32 cellular contexts compared by ENCODE assay signal in the genomic region with DNA sequence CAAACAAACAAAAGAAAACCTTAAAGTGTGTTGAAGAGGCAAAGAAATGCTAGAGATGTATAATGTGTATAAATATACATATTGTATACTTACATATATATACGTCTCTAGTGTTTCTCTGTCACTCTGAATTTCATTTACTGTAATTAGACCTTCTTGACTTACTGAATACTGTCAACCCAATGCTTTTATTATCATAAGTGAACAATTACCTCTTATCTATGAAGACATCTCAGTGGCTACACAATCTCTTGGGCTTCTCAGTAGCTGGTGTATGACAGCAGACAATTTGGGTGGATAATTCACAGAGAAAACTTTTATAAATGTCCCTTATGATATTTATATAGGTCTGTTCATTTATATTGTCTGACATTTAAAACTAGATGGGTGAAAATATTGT.
"Had no signal": no experiment of that assay in that cellular context is flagged by ENCODE, and none has a peak within 500 bp of the region (broad histone marks: within the 10 kb centered on the region; RNA-seq: fewer than 3 reads in every experiment).

No MANE protein-coding gene starts in this region.

- H3K36me3 ChIP-seq: adrenal gland, ascending aorta, brain microvascular endothelial cell, breast epithelium, cardiac muscle cell had no signal

- H3K4me3 ChIP-seq: adrenal gland, ascending aorta, body of pancreas, breast epithelium, cardiac muscle cell had no signal

- H3K27ac ChIP-seq: adrenal gland, ascending aorta, body of pancreas, brain microvascular endothelial cell, breast epithelium, cardiac muscle cell had no signal

- H3K4me1 ChIP-seq: adrenal gland, ascending aorta, body of pancreas, breast epithelium had no signal

- H3K27me3 ChIP-seq: adrenal gland, ascending aorta, body of pancreas, brain microvascular endothelial cell, breast epithelium, cardiac muscle cell had no signal

- ATAC-seq: activated naive CD4-positive, alpha-beta T cell treated with anti-CD3 and anti-CD28 coated beads, Interleukin-2, amount 50 U/mL, for 72 hours; activated naive CD8-positive, alpha-beta T cell treated with anti-CD3 and anti-CD28 coated beads, Interleukin-2, amount 50 U/mL, for 24 hours; activated T-cell treated with anti-CD3 and anti-CD28 coated beads, Interleukin-2, amount 50 U/mL, for 4 hours; activated T-cell treated with anti-CD3 and anti-CD28 coated beads, Interleukin-2, amount 50 U/mL, for 72 hours; activated T-helper 17 cell treated with anti-CD3 and anti-CD28 coated beads, Interleukin-2, amount 50 U/mL, for 72 hours; body of pancreas had no signal

- DNase-seq: activated effector memory CD4-positive, alpha-beta T cell treated with anti-CD3 and anti-CD28 coated beads, Interleukin-2, amount 50 U/mL, for 16 hours; activated effector memory CD4-positive, alpha-beta T cell treated with Interleukin-2 at 50 U/mL for 16 hours; activated gamma-delta T cell; activated gamma-delta T cell treated with Interleukin-2 at 50 U/mL for 16 hours; activated naive CD4-positive, alpha-beta T cell; activated naive CD4-positive, alpha-beta T cell treated with anti-CD3 and anti-CD28 coated beads for 36 hours; activated naive CD4-positive, alpha-beta T cell treated with anti-CD3 and anti-CD28 coated beads, Interleukin-2, amount 10 ng/mL, durations not matched to agents 7 days and 5 days; activated naive CD4-positive, alpha-beta T cell treated with anti-CD3 and anti-CD28 coated beads, Interleukin-2, amount 50 U/mL, for 16 hours; activated naive CD4-positive, alpha-beta T cell treated with Interleukin-2 at 50 U/mL for 16 hours; activated naive CD8-positive, alpha-beta T cell treated with anti-CD3 and anti-CD28 coated beads for 36 hours; activated naive CD8-positive, alpha-beta T cell treated with anti-CD3 and anti-CD28 coated beads, Interleukin-2, amount 10 ng/mL, durations not matched to agents 7 days and 5 days; activated naive CD8-positive, alpha-beta T cell treated with anti-CD3 and anti-CD28 coated beads, Interleukin-2, amount 50 U/mL, for 24 hours; activated T-cell treated with anti-CD3 and anti-CD28 coated beads, Interleukin-2, amount 50 U/mL, for 1 hour; activated T-cell treated with anti-CD3 and anti-CD28 coated beads, Interleukin-2, amount 50 U/mL, for 24 hours; activated T-cell treated with anti-CD3 and anti-CD28 coated beads, Interleukin-2, amount 50 U/mL, for 4 hours; activated T-cell treated with anti-CD3 and anti-CD28 coated beads, Interleukin-2, amount 50 U/mL, for 48 hours; activated T-cell treated with anti-CD3 and anti-CD28 coated beads, Interleukin-2, amount 50 U/mL, for 72 hours; adrenal gland; amniotic stem cell; amygdala; anterior cingulate cortex; aorta; body of pancreas; brain microvascular endothelial cell; caudate nucleus; central memory CD4-positive, alpha-beta T cell; cerebellar nuclear complex had no signal

- H3K9me3 ChIP-seq: adrenal gland, ascending aorta, body of pancreas, breast epithelium had no signal
